In the genomic region with DNA sequence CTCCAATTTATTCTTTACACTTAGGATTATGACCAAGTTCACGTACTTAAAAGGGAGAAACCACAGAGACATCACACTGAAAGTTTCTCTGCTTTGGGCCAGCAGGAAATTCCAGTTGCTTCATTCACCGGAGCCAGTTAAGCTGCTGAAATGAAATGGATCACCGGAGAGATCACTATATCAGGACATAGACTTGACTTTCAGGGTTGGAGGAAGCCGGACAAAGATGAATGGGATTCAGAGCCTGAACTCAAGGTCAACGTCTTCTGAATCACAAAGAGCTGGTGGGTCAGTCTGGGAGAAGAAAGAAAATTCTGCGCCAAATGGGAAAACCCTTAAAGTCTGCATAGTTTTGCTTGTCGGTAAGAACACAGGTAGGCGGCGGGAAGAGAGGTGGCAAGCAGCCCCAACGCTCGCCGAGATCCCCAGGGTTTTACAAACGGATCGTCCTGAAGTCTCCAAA, we compare ENCODE assay signal across 8 cellular contexts.
DNase-seq lines count a peak whose midpoint lies in the region; ATAC-seq and TF ChIP-seq lines count a peak whose summit lies in the region.

No MANE protein-coding gene starts in this region.

- intact Hi-C loops in activated B cell treated with CpG ODN at 0.5 μM for 24 hours (cut with micrococcal nuclease), result loop anchor here (1.0 to 10.0 kb wide), 8 partner anchors 75 to 673 kb away; a partner anchor contains a TSS

- CTCF ChIA-PET in activated B cell treated with CpG ODN at 0.5 μM for 24 hours (lab: Charles Lee), result interaction anchor here (0.7 to 2.6 kb wide), 6 partner anchors 18 to 103 kb away, joined by 4 to 15 read pairs (median 6); no protein-coding TSS in a partner anchor

- peak overlapping the region; percentile 84; the same call in 1 of the 2 replicates for H3K9ac ChIP-seq in BLaER1

- TF ChIP-seq CTCF in HFF-Myc (IDR thresholded peaks at IDR 0.05; ENCODE audit: low read depth, low read length, missing control alignments) (no peak), activated B cell treated with CpG ODN at 0.5 μM for 24 hours (IDR thresholded peaks at IDR 0.05) (no peak)

- peak overlapping the region; percentile 90 for H3K4me2 ChIP-seq in BLaER1

- H3K36me3 ChIP-seq in BLaER1, result no peaks in the 10 kb centered on the region

- H3K27me3 Mint-ChIP-seq in activated B cell treated with CpG ODN at 0.5 μM for 24 hours, result peaks cover 25% of the 10 kb centered on the region

- no peaks in the 10 kb centered on the region for H3K9me3 ChIP-seq in BLaER1

- DNase-seq in HFF-Myc (ENCODE audit: extremely low read depth, low read depth), result no peak
- DNase-seq in activated B cell treated with CpG ODN at 0.5 μM for 24 hours, result no peak
- peak; percentile 16 for DNase-seq in glomerular endothelial cell (ENCODE audit: extremely low read depth, low read depth, low spot score)
- DNase-seq in renal cortical epithelial cell (ENCODE audit: low read depth), result peak; percentile 75
- DNase-seq in GM19238 (ENCODE audit: insufficient read length, low spot score), result no peak
- DNase-seq in H4 (ENCODE audit: low spot score), result no peak
- no peak for DNase-seq in KBM-7

- in situ Hi-C loops in KBM-7 (cut with MboI; ENCODE audit: low pct_unique_long_range_greater_than_20kb, low sequenced_read_pairs), result no loop called here

- POLR2A ChIA-PET in activated B cell treated with CpG ODN at 0.5 μM for 24 hours (lab: Charles Lee), result interaction anchor here (1.2 kb wide), 1 partner anchor 81 kb away, joined by 3 read pairs; no protein-coding TSS in a partner anchor

- no peak overlapping the region for H3K27ac Mint-ChIP-seq in activated B cell treated with CpG ODN at 0.5 μM for 24 hours

- no peak overlapping the region for H3K27ac ChIP-seq in BLaER1

- no peaks in the 10 kb centered on the region for H3K27me3 ChIP-seq in BLaER1

- no peak for ATAC-seq in activated B cell treated with CpG ODN at 0.5 μM for 24 hours (ENCODE audit: low read depth)

- peaks cover 11% of the 10 kb centered on the region for H3K4me1 Mint-ChIP-seq in activated B cell treated with CpG ODN at 0.5 μM for 24 hours

- H3K4me3 Mint-ChIP-seq in activated B cell treated with CpG ODN at 0.5 μM for 24 hours, result peak overlapping the region; percentile 73

- H3K9me3 Mint-ChIP-seq in activated B cell treated with CpG ODN at 0.5 μM for 24 hours, result no peaks in the 10 kb centered on the region

- H3K4me3 ChIP-seq in BLaER1 (peak overlapping the region; percentile 87), HFF-Myc (replicated peaks; ENCODE audit: low read depth, low read length) (peak overlapping the region; percentile 64)

- peaks cover 16% of the 10 kb centered on the region for H3K4me1 ChIP-seq in BLaER1

- H3K36me3 Mint-ChIP-seq in activated B cell treated with CpG ODN at 0.5 μM for 24 hours (ENCODE audit: low read depth), result no peaks in the 10 kb centered on the region

- H4K20me1 ChIP-seq in BLaER1, result no peaks in the 10 kb centered on the region

Comparison
In these comparisons a context has a peak if more than half of its experiments do, and no peak if none do; other contexts are left out.
1. DNase-seq: peak in glomerular endothelial cell (single experiment) and renal cortical epithelial cell (single experiment); none in HFF-Myc (single experiment), activated B cell treated with CpG ODN at 0.5 μM for 24 hours (single experiment), GM19238 (single experiment), H4 (single experiment) and KBM-7 (single experiment).